In genomic region chr2:127411609-127412370, GRCh38 we compare ENCODE assay signal across 10 cellular contexts. TPM values are rescaled to one million over a fixed set of nuclear protein-coding genes. Genes with fewer than 3 reads are reported as not detected.
DNase-seq lines count a peak whose midpoint lies in the region; ATAC-seq, FAIRE-seq and TF ChIP-seq lines count a peak whose summit lies in the region.
"Had no signal": no experiment of that assay in that cellular context is flagged by ENCODE, and none has a peak within 500 bp of the region (broad histone marks: within the 10 kb centered on the region; RNA-seq: fewer than 3 reads in every experiment).

No MANE protein-coding gene starts in this region.

- H3K4me1 ChIP-seq in Peyer's patch (peaks cover 5 to 35% (median 12%) of the 10 kb centered on the region in 4 donors), gastroesophageal sphincter (peaks cover 0 to 72% (median 32%) of the 10 kb centered on the region in 3 donors), transverse colon (peaks cover 6 to 48% (median 26%) of the 10 kb centered on the region in 4 donors)

- TF ChIP-seq CTCF in Peyer's patch (IDR thresholded peaks at IDR 0.05) (no peak), gastroesophageal sphincter (IDR thresholded peaks at IDR 0.05) (no peak), transverse colon (IDR thresholded peaks at IDR 0.05) (no peak)

- no peak for ATAC-seq in gastroesophageal sphincter

- intact Hi-C loops in transverse colon (cut with DNase I; ENCODE audit: low total_unique reads), result no loop called here

- TF ChIP-seq EP300 in gastroesophageal sphincter (IDR thresholded peaks at IDR 0.05) (no peak), transverse colon (IDR thresholded peaks at IDR 0.05; ENCODE audit: low read depth) (no peak)

- H3K4me3 ChIP-seq in Peyer's patch (no peak overlapping the region), gastroesophageal sphincter (no peak overlapping the region), transverse colon (no peak overlapping the region)

- 74 to 79% methylated on average over 9 to 12 of the region's 12 CpGs for WGBS in gastroesophageal sphincter (ENCODE audit: low coverage in 1 of 2), 2 donors
- 60 to 81% methylated on average over 12 of the region's 12 CpGs for WGBS in transverse colon (ENCODE audit: low coverage in 1 of 2), 2 donors

- H3K9me3 ChIP-seq in Peyer's patch (no peaks in the 10 kb centered on the region), gastroesophageal sphincter (no peaks in the 10 kb centered on the region), transverse colon (no peaks in the 10 kb centered on the region)

- TF ChIP-seq POLR2A in Peyer's patch (IDR thresholded peaks at IDR 0.05), result no peak
- TF ChIP-seq POLR2A in gastroesophageal sphincter (IDR thresholded peaks at IDR 0.05), result no peak
- TF ChIP-seq POLR2A in transverse colon (IDR thresholded peaks at IDR 0.05), result no peak
- TF ChIP-seq POLR2A in H54 (IDR thresholded peaks at IDR 0.05; ENCODE audit: low read depth, low read length), result no peak

- FAIRE-seq in H54 (lab: Jason Lieb, UNC), result no peak

- H3K36me3 ChIP-seq in Peyer's patch (no peaks in the 10 kb centered on the region), gastroesophageal sphincter (no peaks in the 10 kb centered on the region), transverse colon (no peaks in the 10 kb centered on the region)

- H3K27me3 ChIP-seq in Peyer's patch (no peaks in the 10 kb centered on the region), gastroesophageal sphincter (peaks cover 13% of the 10 kb centered on the region), transverse colon (peaks cover under 1% of the 10 kb centered on the region)

- in situ Hi-C loops in transverse colon (cut with MboI; ENCODE audit: low pct_ligation_motif_present in 1 of 4, low pct_unique_long_range_greater_than_20kb in 1 of 4, low sequenced_read_pairs in 3 of 4), result no loop called here

- H3K27ac ChIP-seq in Peyer's patch (peak overlapping the region in 3 of 4 donors; percentile 14 to 47 (median 47)), gastroesophageal sphincter (peak overlapping the region; percentile 29 to 84 (median 78)), transverse colon (peak overlapping the region; percentile 37 to 67 (median 48))

- peak; percentile 17 for DNase-seq in activated CD8-positive, alpha-beta memory T cell treated with anti-CD3 and anti-CD28 coated beads, Interleukin-2, amount 50 U/mL, for 48 hours
- no peak for DNase-seq in activated CD8-positive, alpha-beta memory T cell treated with anti-CD3 and anti-CD28 coated beads, Interleukin-2, amount 50 U/mL, for 4 hours
- no peak for DNase-seq in Peyer's patch
- DNase-seq in transverse colon, result no peak
- DNase-seq in retina, result no peak
- DNase-seq in cerebellar cortex (ENCODE audit: low spot score), result no peak
- DNase-seq in H54 (ENCODE audit: insufficient read length, low spot score), result no peak
- DNase-seq: activated CD4-positive, alpha-beta T cell treated with anti-CD3 and anti-CD28 coated beads for 48 hours had no signal

RNA-seq across cellular contexts. Expression of gene PROC, which starts 6.4 kb away (rescaled TPM):
- total RNA-seq in Peyer's patch (1 to 10 TPM in 3 of 4 donors, not detected in 1; 1.3 to 6.3 (median 1.6) TPM), gastroesophageal sphincter (not detected), transverse colon (1 to 10 TPM in 2 of 4 donors, not detected in 2; 2.9 to 3.0 TPM)
- total RNA-seq: omental fat pad had no signal

RNA-seq across cellular contexts. Expression of gene MAP3K2, which starts 24.0 kb away (rescaled TPM):
- total RNA-seq in Peyer's patch, result 10 to 100 TPM; 38.8 to 70.2 (median 52.0) TPM
- total RNA-seq in gastroesophageal sphincter, result 10 to 100 TPM; 52.7 to 96.2 (median 54.2) TPM
- total RNA-seq in transverse colon, result 10 to 100 TPM; 39.4 to 95.4 (median 72.9) TPM
